In the genomic region with DNA sequence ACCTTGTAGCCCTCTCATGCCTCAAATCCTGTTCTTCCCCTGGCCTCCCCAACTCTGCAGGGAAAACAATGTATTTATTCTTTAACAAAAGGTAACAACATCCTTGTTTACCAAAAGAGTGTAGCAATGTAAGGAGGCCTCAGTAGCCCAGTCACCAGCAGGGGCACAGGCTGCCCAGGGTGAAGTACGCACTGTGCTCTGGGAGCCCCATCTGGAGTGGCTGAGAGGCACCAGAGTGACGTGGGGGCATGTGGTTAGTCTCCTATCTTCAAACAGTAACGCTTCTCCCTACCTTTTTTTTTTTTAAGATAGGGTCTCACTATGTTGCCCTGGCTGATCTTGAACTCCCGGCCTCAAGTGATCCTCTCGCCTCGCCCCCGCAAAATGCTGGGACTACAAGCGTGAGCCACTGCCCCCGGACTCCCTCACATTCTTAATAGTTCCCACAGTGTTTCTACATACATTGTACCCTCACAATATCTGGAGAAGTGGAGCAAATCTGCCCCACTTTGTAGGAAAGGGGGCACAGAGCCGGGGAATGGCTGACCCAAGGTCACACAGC, we compare ENCODE assay signal across 10 cellular contexts. TPM values are rescaled to one million over a fixed set of nuclear protein-coding genes. Genes with fewer than 3 reads are reported as not detected.
DNase-seq lines count a peak whose midpoint lies in the region; ATAC-seq and TF ChIP-seq lines count a peak whose summit lies in the region.
"Had no signal": no experiment of that assay in that cellular context is flagged by ENCODE, and none has a peak within 500 bp of the region (broad histone marks: within the 10 kb centered on the region; RNA-seq: fewer than 3 reads in every experiment).

No MANE protein-coding gene starts in this region.

- H3K4me1 Mint-ChIP-seq in osteocyte (ENCODE audit: unreplicated experiment): peaks cover 74% of the 10 kb centered on the region

- peak in 1 of 3 donors; percentile 58 for DNase-seq in right cardiac atrium
- no peak for DNase-seq in cardiac septum (ENCODE audit: low spot score)
- no peak for DNase-seq in colonic mucosa
- DNase-seq in osteocyte (ENCODE audit: extremely low spot score, unreplicated experiment): no peak
- DNase-seq in aorta: no peak
- DNase-seq in NCI-H774 (lab: John Stamatoyannopoulos, UW): no peak
- DNase-seq: activated CD8-positive, alpha-beta memory T cell treated with anti-CD3 and anti-CD28 coated beads, Interleukin-2, amount 10 ng/mL, durations not matched to agents 7 days and 5 days; SW 1271 had no signal

- no peaks in the 10 kb centered on the region for H3K36me3 Mint-ChIP-seq in osteocyte (ENCODE audit: unreplicated experiment)

- peaks cover 28% of the 10 kb centered on the region for H3K4me1 ChIP-seq in right cardiac atrium (ENCODE audit: control insufficient read depth, insufficient read depth, low read length)
- H3K4me1 ChIP-seq in colonic mucosa: peaks cover 41% of the 10 kb centered on the region
- H3K4me1 ChIP-seq in aorta (ENCODE audit: control insufficient read depth in 1 of 2, insufficient read depth in 2 of 2, low read length in 2 of 2): peaks cover 0 to 2% of the 10 kb centered on the region in 2 donors

- no peaks in the 10 kb centered on the region for H3K27me3 ChIP-seq in right cardiac atrium (ENCODE audit: control insufficient read depth, insufficient read depth)
- H3K27me3 ChIP-seq in colonic mucosa: no peaks in the 10 kb centered on the region
- H3K27me3 ChIP-seq in aorta (ENCODE audit: control insufficient read depth in 1 of 2, insufficient read depth in 2 of 2, low read length in 1 of 2): no peaks in the 10 kb centered on the region

- WGBS in right cardiac atrium: 80% methylated on average over 10 of the region's 10 CpGs
- WGBS in aorta, 2 donors: 70 to 75% methylated on average over 10 of the region's 10 CpGs

- ATAC-seq in right cardiac atrium: no peak
- ATAC-seq in aorta (ENCODE audit: low FRiP score): no peak
- no peak for ATAC-seq in GM18870 (IDR thresholded peaks at IDR 0.05; ENCODE audit: unreplicated experiment)
- no peak for ATAC-seq in GM18520 (IDR thresholded peaks at IDR 0.05; ENCODE audit: unreplicated experiment)
- ATAC-seq: activated CD8-positive, alpha-beta memory T cell treated with anti-CD3 and anti-CD28 coated beads, Interleukin-2, amount 10 ng/mL, durations not matched to agents 7 days and 5 days had no signal

- H3K27ac Mint-ChIP-seq in osteocyte (ENCODE audit: unreplicated experiment): no peak overlapping the region

- no peaks in the 10 kb centered on the region for H3K36me3 ChIP-seq in colonic mucosa
- no peaks in the 10 kb centered on the region for H3K36me3 ChIP-seq in aorta (ENCODE audit: control insufficient read depth in 1 of 2, insufficient read depth in 2 of 2, low read length in 1 of 2)

- H3K4me3 Mint-ChIP-seq in osteocyte (ENCODE audit: unreplicated experiment): peak overlapping the region; percentile 86

- intact Hi-C loops in right cardiac atrium (cut with DNase I): no loop called here
- intact Hi-C loops in cardiac septum (cut with DNase I): no loop called here
- intact Hi-C loops in colonic mucosa (cut with DNase I): no loop called here
- intact Hi-C loops in aorta (cut with DNase I): no loop called here

- H3K27ac ChIP-seq in right cardiac atrium (ENCODE audit: low read length): peak overlapping the region; percentile 79
- peak overlapping the region; percentile 81 for H3K27ac ChIP-seq in colonic mucosa
- peak overlapping the region; percentile 44 to 77 for H3K27ac ChIP-seq in aorta (ENCODE audit: low read depth in 1 of 2, low read length in 2 of 2)

- H3K9me3 Mint-ChIP-seq in osteocyte (ENCODE audit: unreplicated experiment): no peaks in the 10 kb centered on the region

- no peaks in the 10 kb centered on the region for H3K27me3 Mint-ChIP-seq in osteocyte (ENCODE audit: unreplicated experiment)
- H3K27me3 Mint-ChIP-seq: activated CD8-positive, alpha-beta memory T cell treated with anti-CD3 and anti-CD28 coated beads, Interleukin-2, amount 10 ng/mL, durations not matched to agents 7 days and 5 days had no signal

- H3K4me3 ChIP-seq in right cardiac atrium (ENCODE audit: low read length) (no peak overlapping the region), colonic mucosa (no peak overlapping the region), aorta (ENCODE audit: low read length in 2 of 2) (no peak overlapping the region)

- H3K9me3 ChIP-seq in right cardiac atrium (ENCODE audit: control insufficient read depth, low read length): no peaks in the 10 kb centered on the region
- H3K9me3 ChIP-seq in colonic mucosa: no peaks in the 10 kb centered on the region
- H3K9me3 ChIP-seq in aorta (ENCODE audit: control insufficient read depth, low read length): no peaks in the 10 kb centered on the region

- TF ChIP-seq CTCF in colonic mucosa (IDR thresholded peaks at IDR 0.05) (no peak), osteocyte (IDR thresholded peaks at IDR 0.05) (no peak)

- H3K9ac ChIP-seq in colonic mucosa (ENCODE audit: low read depth in 2 of 2, low read length in 2 of 2): peak overlapping the region; percentile 41 to 43

RNA-seq across cellular contexts. Expression of a gene that starts 51.3 kb away (rescaled TPM):
- total RNA-seq in right cardiac atrium (100 to 1,000 TPM in 3 of 4 donors, 10 to 100 TPM in 1; 99.1 to 158 (median 114) TPM), cardiac septum (55.8 TPM), colonic mucosa (100 to 1,000 TPM in 1 of 2 donors, 10 to 100 TPM in 1; 99.0 to 149 TPM), osteocyte (217 and 236 TPM in 2 replicates), aorta (100 to 1,000 TPM; 135 to 155 TPM)
- polyA plus RNA-seq in right cardiac atrium (76.2 TPM), aorta (100 to 1,000 TPM in 1 of 2 donors, 10 to 100 TPM in 1; 12.1 to 112 TPM)
